ENCODE assay signal across 9 cellular contexts in the genomic region with DNA sequence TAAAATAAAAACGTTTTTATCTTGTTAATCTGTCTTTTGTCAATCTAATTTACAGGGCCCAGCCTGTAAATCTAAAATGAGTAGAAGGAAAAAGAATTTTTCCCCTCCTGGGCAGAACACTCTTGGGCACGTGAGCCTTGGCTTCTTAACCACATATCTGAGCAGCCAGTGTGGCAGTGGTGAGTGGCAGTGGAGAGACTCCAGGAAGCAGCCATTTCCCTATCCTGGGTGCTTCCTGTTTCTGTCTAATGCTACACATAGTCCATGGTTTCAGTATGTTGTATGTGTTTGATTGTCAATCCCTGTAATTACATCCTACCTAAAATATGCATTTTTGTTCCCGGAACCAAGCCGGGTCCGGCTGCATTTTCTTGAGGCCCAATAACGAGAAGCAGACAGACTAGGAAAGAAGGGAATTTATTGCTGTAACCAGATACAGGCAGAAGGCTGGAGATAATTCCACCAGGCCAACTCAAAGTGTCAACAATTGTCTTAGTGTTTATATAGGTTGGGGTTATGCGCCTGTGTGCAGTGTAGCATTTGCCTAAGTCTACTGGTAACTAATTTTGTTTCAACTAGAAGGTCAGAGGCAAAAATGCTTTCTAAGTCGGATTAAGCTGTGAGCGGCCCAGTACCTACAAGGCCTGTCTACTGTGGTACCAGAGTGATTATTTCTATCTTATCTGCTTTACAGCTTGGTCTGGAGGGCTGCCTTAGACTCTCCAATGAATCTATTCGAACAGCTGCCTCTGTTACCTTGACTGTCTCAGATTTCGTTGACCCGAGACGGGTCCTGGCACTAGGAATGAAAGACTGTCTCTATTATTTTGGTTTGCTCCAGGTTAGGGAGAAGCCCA.
DNase-seq lines count a peak whose midpoint lies in the region; ATAC-seq and TF ChIP-seq lines count a peak whose summit lies in the region.
"Had no signal": no experiment of that assay in that cellular context is flagged by ENCODE, and none has a peak within 500 bp of the region (broad histone marks: within the 10 kb centered on the region; RNA-seq: fewer than 3 reads in every experiment).

No MANE protein-coding gene starts in this region.

- 58 to 73% (median 70%) methylated on average over 10 to 13 of the region's 13 CpGs for WGBS in spleen, 5 donors

- DNase-seq in activated CD8-positive, alpha-beta memory T cell treated with anti-CD3 and anti-CD28 coated beads for 24 hours, result peak; percentile 54
- DNase-seq in activated CD8-positive, alpha-beta memory T cell treated with anti-CD3 and anti-CD28 coated beads, Interleukin-2, amount 50 U/mL, for 4 hours, result no peak
- DNase-seq in OCI-M1 (lab: John Stamatoyannopoulos, UW) (peak; percentile 50), globus pallidus (ENCODE audit: low spot score) (peak; percentile 23), spleen (no peak), activated gamma-delta T cell treated with Interleukin-2 at 50 U/mL for 16 hours (no peak), NCI-H226 (no peak)
- DNase-seq: Caco-2 had no signal

- H3K36me3 ChIP-seq in spleen, result peaks cover 0 to 27% (median 2%) of the 10 kb centered on the region in 6 donors

- peaks cover 0 to 19% (median 0%) of the 10 kb centered on the region in 8 donors for H3K9me3 ChIP-seq in spleen

- no peak for TF ChIP-seq CTCF in spleen (IDR thresholded peaks at IDR 0.05 in 8 of 11, conservative IDR thresholded peaks at IDR 0.05 in 3 of 11)

- no peak for TF ChIP-seq POLR2A in spleen (IDR thresholded peaks at IDR 0.05)

- H3K4me3 ChIP-seq in spleen, result peak overlapping the region in 1 of 8 donors; percentile 8

- peak overlapping the region in 7 of 8 donors; percentile 1 to 90 (median 84) for H3K27ac ChIP-seq in spleen

- no peak for ATAC-seq in HG03469 (IDR thresholded peaks at IDR 0.05; ENCODE audit: unreplicated experiment)

- intact Hi-C loops in spleen (cut with DNase I; ENCODE audit: low total_unique reads), result no loop called here

- H3K4me1 ChIP-seq in spleen, result peaks cover 13 to 57% (median 36%) of the 10 kb centered on the region in 6 donors

- H3K27me3 ChIP-seq in spleen (replicated peaks in 1 of 7), result no peaks in the 10 kb centered on the region

Comparison
In these comparisons a context has a peak if more than half of its experiments do, and no peak if none do; other contexts are left out.
1. DNase-seq: peak in activated CD8-positive, alpha-beta memory T cell treated with anti-CD3 and anti-CD28 coated beads for 24 hours (single experiment), OCI-M1 (single experiment) and globus pallidus (single experiment); none in activated CD8-positive, alpha-beta memory T cell treated with anti-CD3 and anti-CD28 coated beads, Interleukin-2, amount 50 U/mL, for 4 hours (single experiment), spleen (single experiment), activated gamma-delta T cell treated with Interleukin-2 at 50 U/mL for 16 hours (single experiment) and NCI-H226 (single experiment).